In the genomic region with DNA sequence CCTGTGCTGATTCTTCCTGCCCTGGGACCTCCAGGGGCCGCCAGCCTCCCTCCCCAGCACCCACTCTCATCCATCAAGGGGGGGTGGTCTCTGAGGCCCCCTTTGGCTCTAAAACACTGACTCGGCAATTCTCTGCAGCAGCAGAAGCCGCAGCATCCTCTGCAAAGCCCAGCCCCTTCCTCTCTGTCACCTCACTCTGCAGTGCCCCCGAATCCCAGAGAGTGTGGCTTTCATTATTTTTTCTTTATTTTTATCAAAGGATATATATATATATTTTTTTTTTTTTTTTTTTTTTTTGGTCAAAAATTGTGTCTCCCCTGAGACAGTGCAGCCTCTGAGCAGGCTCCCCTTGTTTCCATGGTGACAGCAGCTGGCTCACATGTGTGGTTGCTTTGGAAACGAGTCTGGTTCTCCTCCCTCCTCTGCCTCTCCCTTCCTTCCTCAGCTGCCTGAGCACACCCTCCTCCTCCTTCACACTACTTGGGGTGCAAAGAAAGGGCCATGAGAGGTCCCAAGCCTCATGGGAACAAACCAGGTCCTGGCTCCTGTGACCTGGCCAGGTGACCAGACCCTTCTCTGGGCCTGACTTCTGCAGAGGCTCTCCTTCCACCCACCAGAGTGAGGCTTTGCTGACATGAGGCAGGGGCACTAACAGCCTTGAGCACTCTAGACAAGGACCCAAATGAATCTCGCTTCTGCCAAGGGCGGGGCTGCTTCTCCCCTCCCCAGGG, we compare ENCODE assay signal across 8 cellular contexts.
A peak's percentile ranks its signal among the peaks of the same experiment; 100 is the strongest.
DNase-seq lines count a peak whose midpoint lies in the region; ATAC-seq and TF ChIP-seq lines count a peak whose summit lies in the region.

No MANE protein-coding gene starts in this region.

- POLR2A ChIA-PET in HEK293T (lab: Yijun Ruan, JAX): no interaction called here

- intact Hi-C loops in right cardiac atrium (cut with DNase I): no loop called here

- WGBS in right cardiac atrium: 53% methylated on average over 7 of the region's 7 CpGs

- peak; percentile 82 to 86 for ATAC-seq in right cardiac atrium

- no peak overlapping the region for H3K27ac ChIP-seq in right cardiac atrium (ENCODE audit: low read length)

- CTCF ChIA-PET in HEK293T (lab: Yijun Ruan, JAX): no interaction called here

- DNase-seq in activated CD8-positive, alpha-beta memory T cell treated with anti-CD3 and anti-CD28 coated beads for 1 hour (ENCODE audit: extremely low read depth in 1 of 2, low read depth in 1 of 2): peak; percentile 18 to 52
- no peak for DNase-seq in activated CD8-positive, alpha-beta memory T cell treated with anti-CD3 and anti-CD28 coated beads, Interleukin-2, amount 50 U/mL, for 48 hours
- DNase-seq in NCI-H187 treated with DMSO at 0.1 percent for 48 hours (lab: John Stamatoyannopoulos, UW) (peak; percentile 33), right cardiac atrium (peak; percentile 81 to 91 (median 85)), SKM-1 (lab: John Stamatoyannopoulos, UW; ENCODE audit: unreplicated experiment) (no peak), HEK293T (ENCODE audit: extremely low spot score) (no peak)
- peak; percentile 41 for DNase-seq in activated effector memory CD4-positive, alpha-beta T cell treated with Interleukin-2 at 50 U/mL for 16 hours
- DNase-seq in stimulated activated CD8-positive, alpha-beta memory T cell treated with anti-CD3 and anti-CD28 coated beads, Interleukin-4, amount 100 ng/mL, for 24 hours (ENCODE audit: low read depth): peak; percentile 35

- H3K4me1 ChIP-seq in right cardiac atrium (ENCODE audit: control insufficient read depth, insufficient read depth, low read length): peaks cover 4% of the 10 kb centered on the region

- no peaks in the 10 kb centered on the region for H3K27me3 ChIP-seq in right cardiac atrium (ENCODE audit: control insufficient read depth, insufficient read depth)

- no peaks in the 10 kb centered on the region for H3K9me3 ChIP-seq in right cardiac atrium (ENCODE audit: control insufficient read depth, low read length)

- H3K4me3 ChIP-seq in right cardiac atrium (ENCODE audit: low read length): no peak overlapping the region

TF ChIP-seq in HEK293T, 16 proteins besides CTCF, POLR2A, EP300 and RAD21:
- no peak for TF ChIP-seq L3MBTL2 (conservative IDR thresholded peaks at IDR 0.05)
- no peak for TF ChIP-seq SP1 (IDR thresholded peaks at IDR 0.05)
- no peak for TF ChIP-seq ELF4 (IDR thresholded peaks at IDR 0.05)
- no peak for TF ChIP-seq FOXA1 (IDR thresholded peaks at IDR 0.05)
- no peak for TF ChIP-seq ARNT (IDR thresholded peaks at IDR 0.05)
- TF ChIP-seq FOXK2 (IDR thresholded peaks at IDR 0.05): no peak
- no peak for TF ChIP-seq TARDBP (IDR thresholded peaks at IDR 0.05)
- TF ChIP-seq HDGF (IDR thresholded peaks at IDR 0.05; ENCODE audit: borderline replicate concordance): no peak
- TF ChIP-seq NFRKB (IDR thresholded peaks at IDR 0.05): no peak
- TF ChIP-seq CTBP1 (IDR thresholded peaks at IDR 0.05; ENCODE audit: borderline replicate concordance): no peak
- no peak for TF ChIP-seq FOXM1 (IDR thresholded peaks at IDR 0.05; ENCODE audit: borderline replicate concordance)
- TF ChIP-seq, protein P1, sequence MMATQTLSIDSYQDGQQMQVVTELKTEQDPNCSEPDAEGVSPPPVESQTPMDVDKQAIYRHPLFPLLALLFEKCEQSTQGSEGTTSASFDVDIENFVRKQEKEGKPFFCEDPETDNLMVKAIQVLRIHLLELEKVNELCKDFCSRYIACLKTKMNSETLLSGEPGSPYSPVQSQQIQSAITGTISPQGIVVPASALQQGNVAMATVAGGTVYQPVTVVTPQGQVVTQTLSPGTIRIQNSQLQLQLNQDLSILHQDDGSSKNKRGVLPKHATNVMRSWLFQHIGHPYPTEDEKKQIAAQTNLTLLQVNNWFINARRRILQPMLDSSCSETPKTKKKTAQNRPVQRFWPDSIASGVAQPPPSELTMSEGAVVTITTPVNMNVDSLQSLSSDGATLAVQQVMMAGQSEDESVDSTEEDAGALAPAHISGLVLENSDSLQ (IDR thresholded peaks at IDR 0.05): no peak
- TF ChIP-seq ZNF384 (IDR thresholded peaks at IDR 0.05): no peak
- TF ChIP-seq SUZ12 (IDR thresholded peaks at IDR 0.05): no peak
- no peak for TF ChIP-seq LEF1 (IDR thresholded peaks at IDR 0.05; ENCODE audit: borderline replicate concordance)
TF ChIP-seq in HEK293T: peak in this region for 0.

Comparison
In these comparisons a context has a peak if more than half of its experiments do, and no peak if none do; other contexts are left out.
1. DNase-seq: peak in activated CD8-positive, alpha-beta memory T cell treated with anti-CD3 and anti-CD28 coated beads for 1 hour (2 of 2), NCI-H187 treated with DMSO at 0.1 percent for 48 hours (single experiment), activated effector memory CD4-positive, alpha-beta T cell treated with Interleukin-2 at 50 U/mL for 16 hours (single experiment), right cardiac atrium (3 of 3) and stimulated activated CD8-positive, alpha-beta memory T cell treated with anti-CD3 and anti-CD28 coated beads, Interleukin-4, amount 100 ng/mL, for 24 hours (single experiment); none in activated CD8-positive, alpha-beta memory T cell treated with anti-CD3 and anti-CD28 coated beads, Interleukin-2, amount 50 U/mL, for 48 hours (single experiment), SKM-1 (single experiment) and HEK293T (single experiment).